ENCODE assay signal across 8 cellular contexts in the genomic region with DNA sequence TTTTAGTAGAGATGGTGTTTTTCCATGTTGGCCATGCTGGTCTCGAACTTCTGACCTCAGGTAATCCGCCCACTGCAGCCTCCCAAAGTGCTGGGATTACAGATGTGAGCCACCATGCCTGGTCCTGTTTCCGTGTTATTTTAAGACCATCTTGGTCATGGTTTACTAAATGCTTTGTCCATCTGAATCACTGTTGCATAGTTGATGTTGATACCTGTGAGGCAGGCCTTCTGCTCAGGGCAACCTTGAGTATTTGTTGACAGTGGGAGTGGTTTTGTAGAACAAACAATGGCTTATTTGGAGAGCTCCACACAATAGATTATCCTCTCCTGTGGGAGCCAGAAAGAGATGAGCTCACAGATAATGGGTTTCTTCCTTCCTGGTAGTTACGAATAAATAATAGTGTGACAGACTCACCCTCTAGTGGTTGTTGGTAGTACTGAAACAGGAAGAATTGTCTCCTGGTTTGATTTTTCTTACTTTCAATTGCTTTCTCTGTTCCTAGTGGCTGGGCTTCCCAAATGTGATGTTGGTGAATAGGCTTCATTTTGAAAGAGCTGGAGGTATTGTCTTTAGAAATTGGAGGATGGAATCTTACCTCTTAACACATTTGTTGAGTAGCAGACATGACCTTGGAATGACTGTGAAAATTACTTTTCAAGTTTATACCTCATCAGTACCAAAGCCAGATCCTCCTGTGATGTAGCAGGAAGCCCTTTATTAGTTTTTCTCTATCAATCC. TPM values are rescaled to one million over a fixed set of nuclear protein-coding genes. Genes with fewer than 3 reads are reported as not detected.
DNase-seq lines count a peak whose midpoint lies in the region; TF ChIP-seq lines count a peak whose summit lies in the region.

No MANE protein-coding gene starts in this region.

- peak overlapping the region; percentile 55 to 90 (median 67); a peak in 6 of 7 replicates for H3K27ac Mint-ChIP-seq in H9
- peak overlapping the region; percentile 50 for H3K27ac Mint-ChIP-seq in stimulated activated naive CD8-positive, alpha-beta T cell treated with anti-CD3 and anti-CD28 coated beads, Interleukin-15, Interleukin-2, amounts not matched to agents 100 ng/mL and 50 ng/mL, for 24 hours

- 0 out of 5 replicates have a peak overlapping the region, but pooled peaks of 1 of the 2 experiments have one; percentile 9 for H3K4me3 Mint-ChIP-seq in H9
- H3K4me3 Mint-ChIP-seq in stimulated activated naive CD8-positive, alpha-beta T cell treated with anti-CD3 and anti-CD28 coated beads, Interleukin-15, Interleukin-2, amounts not matched to agents 100 ng/mL and 50 ng/mL, for 24 hours: no peak overlapping the region

- peaks cover 52% of the 10 kb centered on the region for H3F3A ChIP-seq in PC-9 (ENCODE audit: insufficient read depth, low read depth)

- intact Hi-C loops in PC-9 (cut with micrococcal nuclease; ENCODE audit: unreplicated experiment): loop anchor here (5.0 to 10.0 kb wide), 2 partner anchors 266 to 712 kb away; a partner anchor contains a TSS

- no peak overlapping the region for H3K4ac ChIP-seq in H9 (ENCODE audit: low read depth, low read length)

- no peak overlapping the region for H3K9ac ChIP-seq in H9 (ENCODE audit: extremely low read depth, insufficient read length, low read length)

- H3K27me3 ChIP-seq in H9 (ENCODE audit: insufficient read depth, low read length) (no peaks in the 10 kb centered on the region), PC-9 (ENCODE audit: insufficient read depth, low read depth) (no peaks in the 10 kb centered on the region), kidney epithelial cell (ENCODE audit: control insufficient read depth, insufficient read depth, low read length) (no peaks in the 10 kb centered on the region)

- peaks cover 17% of the 10 kb centered on the region in 2 experiments; a peak in 3 of 4 replicates for H3K4me1 Mint-ChIP-seq in H9
- H3K4me1 Mint-ChIP-seq in stimulated activated naive CD8-positive, alpha-beta T cell treated with anti-CD3 and anti-CD28 coated beads, Interleukin-15, Interleukin-2, amounts not matched to agents 100 ng/mL and 50 ng/mL, for 24 hours (ENCODE audit: low read depth): peaks cover 26% of the 10 kb centered on the region

- no peak overlapping the region for H2AK5ac ChIP-seq in H9 (ENCODE audit: insufficient read length, low read length)

- no peak overlapping the region for H3T11ph ChIP-seq in H9 (ENCODE audit: low read length)

- no peak overlapping the region for H4K91ac ChIP-seq in H9 (ENCODE audit: insufficient read length, low read depth, low read length)

- peak overlapping the region; percentile 3; the same call in 1 of the 2 replicates for H3K4me3 ChIP-seq in PC-9
- H3K4me3 ChIP-seq in kidney epithelial cell (ENCODE audit: low read depth, low read length): no peak overlapping the region

- H3K14ac ChIP-seq in H9 (ENCODE audit: insufficient read depth, low read length): no peak overlapping the region

- no peaks in the 10 kb centered on the region for H3K27me3 Mint-ChIP-seq in H9 (ENCODE audit: low read depth)
- no peaks in the 10 kb centered on the region for H3K27me3 Mint-ChIP-seq in stimulated activated naive CD8-positive, alpha-beta T cell treated with anti-CD3 and anti-CD28 coated beads, Interleukin-15, Interleukin-2, amounts not matched to agents 100 ng/mL and 50 ng/mL, for 24 hours

- peak; percentile 12 for DNase-seq in stimulated activated CD4-positive, alpha-beta T cell treated with anti-CD3 and anti-CD28 coated beads, Interleukin-4, amount 100 ng/mL, for 24 hours
- no peak for DNase-seq in stimulated activated CD4-positive, alpha-beta T cell treated with anti-CD3 and anti-CD28 coated beads, Interleukin-12 subunit alpha, Interleukin-12 subunit beta, amount 100 ng/mL, for 4 hours
- peak; percentile 51 for DNase-seq in H9
- peak; percentile 71 to 100 for DNase-seq in PC-9
- peak; percentile 58 for DNase-seq in central memory CD4-positive, alpha-beta T cell
- DNase-seq in kidney epithelial cell (ENCODE audit: low read depth): peak; percentile 45

- no peak overlapping the region for H2BK120ac ChIP-seq in H9 (ENCODE audit: low read depth, low read length, poor library complexity, severe bottlenecking)

- H3K36me3 ChIP-seq in PC-9 (ENCODE audit: low read depth): peaks cover 65% of the 10 kb centered on the region
- H3K36me3 ChIP-seq in kidney epithelial cell (ENCODE audit: control insufficient read depth, insufficient read depth, low read length): peaks cover 1% of the 10 kb centered on the region

- H3K56ac ChIP-seq in H9 (ENCODE audit: insufficient read length, low read depth, low read length): no peak overlapping the region

- peak overlapping the region; percentile 79 for H3K18ac ChIP-seq in H9 (ENCODE audit: insufficient read length, low read depth, low read length)

- POLR2A ChIA-PET in PC-9 (lab: Charles Lee; ENCODE audit: unreplicated experiment): interaction anchor here (0.6 to 1.4 kb wide), 15 partner anchors 19 to 1367 kb away, joined by 3 to 25 read pairs (median 6); a partner anchor contains a TSS

- CTCF ChIA-PET in PC-9 (lab: Charles Lee): interaction anchor here (0.6 to 2.3 kb wide), 15 partner anchors 19 to 451 kb away, joined by 3 to 25 read pairs (median 4); a partner anchor contains a TSS

- no peaks in the 10 kb centered on the region for H4K20me1 ChIP-seq in H9 (ENCODE audit: control insufficient read depth, insufficient read depth, insufficient read length)
- peaks cover 24% of the 10 kb centered on the region for H4K20me1 ChIP-seq in PC-9 (ENCODE audit: insufficient read depth)

- peak overlapping the region; percentile 71 for H3K27ac ChIP-seq in H9 (ENCODE audit: insufficient read length, low read depth, low read length)
- H3K27ac ChIP-seq in PC-9: peak overlapping the region; percentile 94

- no peak overlapping the region for H2BK15ac ChIP-seq in H9 (ENCODE audit: low read depth, low read length)

- no peaks in the 10 kb centered on the region for H3K9me2 ChIP-seq in PC-9 (ENCODE audit: insufficient read depth)

- H3K79me2 ChIP-seq in H9 (ENCODE audit: insufficient read depth, low read length) (no peaks in the 10 kb centered on the region), PC-9 (ENCODE audit: low read depth) (peaks cover 65% of the 10 kb centered on the region)

- H2BK12ac ChIP-seq in H9 (ENCODE audit: insufficient read length, low read depth, low read length): no peak overlapping the region

- BruUV-seq in PC-9 (replicated peaks; lab: Mats Ljungman, UMichigan): no TSS peak

- H3K9me3 ChIP-seq in H9 (ENCODE audit: control insufficient read depth, low read depth, low read length) (no peaks in the 10 kb centered on the region), PC-9 (ENCODE audit: insufficient read depth, low read depth) (no peaks in the 10 kb centered on the region)

- H3K4me2 ChIP-seq in H9 (ENCODE audit: insufficient read depth, insufficient read length, low read length) (no peak overlapping the region), PC-9 (peak overlapping the region; percentile 57)

- H3K36me3 Mint-ChIP-seq in H9 (ENCODE audit: insufficient read depth in 1 of 3, low read depth in 3 of 3): peaks cover 47 to 75% (median 71%) of the 10 kb centered on the region in 3 experiments; a peak in 6 of 7 replicates
- H3K36me3 Mint-ChIP-seq in stimulated activated naive CD8-positive, alpha-beta T cell treated with anti-CD3 and anti-CD28 coated beads, Interleukin-15, Interleukin-2, amounts not matched to agents 100 ng/mL and 50 ng/mL, for 24 hours (ENCODE audit: low read depth): peaks cover 32% of the 10 kb centered on the region

- H3K79me1 ChIP-seq in H9 (ENCODE audit: insufficient read depth, low read depth, low read length, poor library complexity, severe bottlenecking): peaks cover 4% of the 10 kb centered on the region

- H3K23ac ChIP-seq in H9 (ENCODE audit: insufficient read length, low read depth, low read length): no peak overlapping the region

- H3K23me2 ChIP-seq in H9 (ENCODE audit: insufficient read length, low read depth, low read length, poor library complexity, severe bottlenecking): no peaks in the 10 kb centered on the region

- no peak overlapping the region for H2BK20ac ChIP-seq in H9 (ENCODE audit: low read depth, low read length, poor library complexity, severe bottlenecking)

- TF ChIP-seq CTCF in H9 (conservative IDR thresholded peaks at IDR 0.05): peak; percentile 93
- peak; percentile 87 for TF ChIP-seq CTCF in LNCAP (IDR thresholded peaks at IDR 0.05)
- TF ChIP-seq CTCF in PC-9 (conservative IDR thresholded peaks at IDR 0.05): peak; percentile 98
- peak; percentile 70 for TF ChIP-seq CTCF in kidney epithelial cell (IDR thresholded peaks at IDR 0.05; ENCODE audit: insufficient read depth, low read length, poor library complexity, severe bottlenecking)

- H2AFZ ChIP-seq in H9 (ENCODE audit: low read length) (no peak overlapping the region), PC-9 (no peak overlapping the region)

- no CpG with 5 or more reads among the region's 4 CpGs for WGBS in H9 (ENCODE audit: extremely low coverage, insufficient read length, low lambda C conversion rate)

- H3K4me1 ChIP-seq in H9 (ENCODE audit: insufficient read depth, low read length) (no peaks in the 10 kb centered on the region), PC-9 (replicated peaks; ENCODE audit: insufficient read depth) (peaks cover 35% of the 10 kb centered on the region)

- H3K9me3 Mint-ChIP-seq in H9: no peaks in the 10 kb centered on the region
- H3K9me3 Mint-ChIP-seq in stimulated activated naive CD8-positive, alpha-beta T cell treated with anti-CD3 and anti-CD28 coated beads, Interleukin-15, Interleukin-2, amounts not matched to agents 100 ng/mL and 50 ng/mL, for 24 hours: no peaks in the 10 kb centered on the region

- H4K8ac ChIP-seq in H9 (replicated peaks; ENCODE audit: insufficient read length, low read depth, low read length): no peak overlapping the region

- no peak overlapping the region for H2BK5ac ChIP-seq in H9 (ENCODE audit: insufficient read length, low read length)

- H4K5ac ChIP-seq in H9 (ENCODE audit: insufficient read length, low read depth, low read length): no peak overlapping the region

RNA-seq across cellular contexts. Expression of a gene that starts 39.0 kb away (rescaled TPM):
- total RNA-seq in H9 (2021): 164 and 166 TPM in 2 replicates
- 340 and 413 TPM in 2 replicates for total RNA-seq in PC-9 (2021)
- 103 and 105 TPM in 2 replicates for total RNA-seq in kidney epithelial cell

RNA-seq across cellular contexts. Expression of a gene that starts 49.0 kb away (rescaled TPM):
- total RNA-seq in H9 (2021) (not detected in 2 replicates), PC-9 (2021) (not detected in 2 replicates), kidney epithelial cell (not detected in 2 replicates)

RNA-seq across cellular contexts. Expression of a gene that starts 59.3 kb away (rescaled TPM):
- total RNA-seq in H9 (2021) (251 and 271 TPM in 2 replicates), PC-9 (2021) (211 and 318 TPM in 2 replicates), kidney epithelial cell (249 and 278 TPM in 2 replicates)
